Comparison of ENCODE assay signal across 33 cellular contexts in genomic region chr12:16613199-16613598, GRCh38. TPM values are rescaled to one million over a fixed set of nuclear protein-coding genes. Genes with fewer than 3 reads are reported as not detected.
DNase-seq lines count a peak whose midpoint lies in the region; ATAC-seq and TF ChIP-seq lines count a peak whose summit lies in the region.
"Had no signal": no experiment of that assay in that cellular context is flagged by ENCODE, and none has a peak within 500 bp of the region (broad histone marks: within the 10 kb centered on the region; RNA-seq: fewer than 3 reads in every experiment).

No MANE protein-coding gene starts in this region.

- H3K4me3 ChIP-seq in left ventricle myocardium inferior (no peak overlapping the region), fibroblast of the aortic adventitia (ENCODE audit: low read depth, low read length) (no peak overlapping the region), subcutaneous abdominal adipose tissue (ENCODE audit: low read depth in 1 of 5, low read length in 5 of 5) (peak overlapping the region in 1 of 5 donors; percentile 59), MG63 (no peak overlapping the region)
- H3K4me3 ChIP-seq: left lung, Peyer's patch, right lobe of liver, upper lobe of left lung had no signal

- no peaks in the 10 kb centered on the region for H3K36me3 ChIP-seq in left ventricle myocardium inferior
- no peaks in the 10 kb centered on the region for H3K36me3 ChIP-seq in subcutaneous abdominal adipose tissue (ENCODE audit: control insufficient read depth in 5 of 5, insufficient read depth in 5 of 5, low read length in 5 of 5)
- no peaks in the 10 kb centered on the region for H3K36me3 ChIP-seq in MG63
- H3K36me3 ChIP-seq: left lung, neutrophil, Peyer's patch, right lobe of liver, upper lobe of left lung had no signal

- H3K4me1 ChIP-seq in left ventricle myocardium inferior: no peaks in the 10 kb centered on the region
- H3K4me1 ChIP-seq in subcutaneous abdominal adipose tissue (ENCODE audit: control insufficient read depth in 5 of 5, insufficient read depth in 5 of 5, low read length in 5 of 5): peaks cover 0 to 38% (median 11%) of the 10 kb centered on the region in 5 donors
- H3K4me1 ChIP-seq: left lung, Peyer's patch, right lobe of liver, upper lobe of left lung had no signal

- ATAC-seq in left ventricle myocardium superior (no peak), GM21576 (IDR thresholded peaks at IDR 0.05; ENCODE audit: unreplicated experiment) (no peak)
- ATAC-seq: CD8-positive, alpha-beta T cell; effector memory CD8-positive, alpha-beta T cell; HCT116; HepG2; right lobe of liver had no signal

- H3K9me3 ChIP-seq in left ventricle myocardium inferior (replicated peaks) (no peaks in the 10 kb centered on the region), subcutaneous abdominal adipose tissue (ENCODE audit: control insufficient read depth in 5 of 5, low read length in 5 of 5) (no peaks in the 10 kb centered on the region), MG63 (no peaks in the 10 kb centered on the region)
- H3K9me3 ChIP-seq: left lung, neutrophil, Peyer's patch, right lobe of liver, upper lobe of left lung had no signal

- intact Hi-C loops in left ventricle myocardium inferior (cut with micrococcal nuclease) (no loop called here), left ventricle myocardium superior (cut with micrococcal nuclease) (no loop called here)

- no peak for TF ChIP-seq CTCF in left ventricle myocardium inferior (IDR thresholded peaks at IDR 0.05; ENCODE audit: borderline replicate concordance)
- no peak for TF ChIP-seq CTCF in fibroblast of the aortic adventitia (IDR thresholded peaks at IDR 0.05; ENCODE audit: insufficient read depth, low read length)

- no peak for DNase-seq in left ventricle myocardium inferior
- DNase-seq in left ventricle myocardium superior: no peak
- DNase-seq in fibroblast of the aortic adventitia (ENCODE audit: low read depth): peak; percentile 53
- DNase-seq in MG63: no peak
- DNase-seq in NCI-H2029 treated with DMSO at 0.1 percent for 48 hours (lab: John Stamatoyannopoulos, UW): no peak
- DNase-seq: activated CD4-positive, alpha-beta memory T cell treated with anti-CD3 and anti-CD28 coated beads, Interleukin-2, amount 10 ng/mL, durations not matched to agents 7 days and 5 days; activated CD4-positive, alpha-beta T cell treated with anti-CD3 and anti-CD28 coated beads for 1 hour; activated CD8-positive, alpha-beta memory T cell treated with anti-CD3 and anti-CD28 coated beads, Interleukin-2, amount 50 U/mL, for 48 hours; activated naive CD4-positive, alpha-beta T cell treated with anti-CD3 and anti-CD28 coated beads for 36 hours; amniotic stem cell; CD8-positive, alpha-beta T cell; effector memory CD8-positive, alpha-beta T cell; head of caudate nucleus; islet precursor cell; Kasumi-1; left lung; naive B cell; NCI-H187; NCI-H2171; NCI-H524 treated with DMSO at 0.1 percent for 48 hours; Peyer's patch; right lobe of liver; SIG-M5; stimulated activated CD4-positive, alpha-beta T cell treated with anti-CD3 and anti-CD28 coated beads, Interleukin-4, amount 100 ng/mL, for 1 hour; upper lobe of left lung had no signal

- peaks cover 48% of the 10 kb centered on the region for H3K27me3 ChIP-seq in left ventricle myocardium inferior (ENCODE audit: low read depth)
- no peaks in the 10 kb centered on the region for H3K27me3 ChIP-seq in subcutaneous abdominal adipose tissue (ENCODE audit: control insufficient read depth in 5 of 5, insufficient read depth in 4 of 5, low read length in 5 of 5)
- H3K27me3 ChIP-seq in MG63: peaks cover 3% of the 10 kb centered on the region; the same call in 1 of the 2 replicates
- H3K27me3 ChIP-seq: right lobe of liver, upper lobe of left lung had no signal

- no peak overlapping the region for H3K9ac ChIP-seq in subcutaneous abdominal adipose tissue (ENCODE audit: low read length in 5 of 5)

- H3K27ac ChIP-seq in left ventricle myocardium inferior (replicated peaks): peak overlapping the region; percentile 76
- peak overlapping the region; percentile 83 for H3K27ac ChIP-seq in subcutaneous abdominal adipose tissue (ENCODE audit: low read depth, low read length)
- H3K27ac ChIP-seq: coronary artery, neutrophil, right lobe of liver had no signal

RNA-seq across cellular contexts. Expression of gene LMO3, which starts 7.2 kb away (rescaled TPM):
- total RNA-seq in left ventricle myocardium inferior: 1.5 TPM
- total RNA-seq in left ventricle myocardium superior: 2.6 TPM
- total RNA-seq in fibroblast of the aortic adventitia (ENCODE audit: low replicate concordance): 3.6 and 12.8 TPM in 2 replicates
- not detected in 2 replicates for total RNA-seq in MG63 (2014; rRNA removed; shearing (Covaris generic); ENCODE audit: low replicate concordance)
- total RNA-seq: activated CD4-positive, alpha-beta memory T cell treated with anti-CD3 and anti-CD28 coated beads, Interleukin-2, amount 10 ng/mL, durations not matched to agents 7 days and 5 days; activated naive CD4-positive, alpha-beta T cell treated with anti-CD3 and anti-CD28 coated beads for 36 hours; activated T-helper 1 cell treated with anti-CD3 and anti-CD28 coated beads, Interleukin-12 subunit alpha, Interleukin-12 subunit beta, Interleukin-2, Interleukin-4 antibody, amounts not matched to agents 30 ng/mL and 10 ng/mL and 1 ng/mL, durations not matched to agents 14 hours and 24 hours and 36 hours; CD8-positive, alpha-beta T cell; epithelial cell of proximal tubule; HepG2 had no signal
